In the genomic region with DNA sequence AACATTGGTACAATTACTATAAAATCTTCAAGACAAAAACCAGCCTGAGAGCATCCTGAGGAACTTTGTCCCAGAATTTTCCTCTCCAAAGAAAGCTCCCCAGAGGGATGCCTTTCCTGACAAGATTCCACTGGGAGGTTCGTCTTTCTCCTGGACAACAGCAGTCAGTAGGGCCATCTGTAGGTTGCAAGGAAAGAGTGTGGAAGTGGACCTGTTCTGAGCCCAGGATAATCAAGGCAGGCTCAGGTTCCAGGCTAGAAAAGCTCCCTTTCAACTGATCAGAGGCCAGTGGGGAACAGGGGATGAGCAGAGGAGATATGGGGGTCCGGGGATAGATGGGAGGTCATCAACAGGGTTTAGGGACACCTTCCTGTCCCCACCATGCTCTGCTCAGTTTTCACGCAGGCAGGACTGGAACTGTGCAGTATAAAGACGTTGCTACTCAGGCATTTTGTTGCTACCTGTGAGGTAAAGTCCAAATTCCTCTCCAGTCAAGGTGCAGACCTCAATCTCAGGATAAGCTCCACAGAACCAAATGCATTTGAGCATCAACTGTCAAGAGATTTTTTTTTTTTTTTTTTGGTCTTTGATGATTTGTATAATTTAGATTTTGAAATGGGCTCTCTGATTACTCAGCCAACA, we compare ENCODE assay signal across 29 cellular contexts.
"Had no signal": no experiment of that assay in that cellular context is flagged by ENCODE, and none has a peak within 500 bp of the region (broad histone marks: within the 10 kb centered on the region; RNA-seq: fewer than 3 reads in every experiment).

No MANE protein-coding gene starts in this region.

- H3K9me3 Mint-ChIP-seq: activated CD4-positive, alpha-beta memory T cell treated with anti-CD3 and anti-CD28 coated beads, Interleukin-2, amount 10 ng/mL, durations not matched to agents 7 days and 5 days; activated CD4-positive, alpha-beta T cell treated with anti-CD3 and anti-CD28 coated beads, Interleukin-2, amount 10 ng/mL, durations not matched to agents 24 days and 14 days; activated T-cell treated with anti-CD3 and anti-CD28 coated beads, Interleukin-2, amount 50 U/mL, for 4 hours; activated T-helper 17 cell treated with anti-CD3 and anti-CD28 coated beads, Interleukin-2, amount 50 U/mL, for 72 hours; neural progenitor cell; T-helper 1 cell treated with Interleukin-12 subunit alpha and Interleukin-12 subunit beta and Interleukin-4 antibody, amounts not matched to agents 30 μg/mL and 1 μg/mL, for 36 hours had no signal

- H3K27me3 ChIP-seq: brain microvascular endothelial cell, hepatocyte, neural progenitor cell, spleen, testis, transverse colon had no signal

- H3K79me2 ChIP-seq: hepatocyte, parathyroid adenoma had no signal

- DNase-seq: activated CD4-positive, alpha-beta memory T cell treated with anti-CD3 and anti-CD28 coated beads, Interleukin-2, amount 10 ng/mL, durations not matched to agents 7 days and 5 days; activated CD4-positive, alpha-beta T cell treated with anti-CD3 and anti-CD28 coated beads, Interleukin-2, amount 10 ng/mL, durations not matched to agents 24 days and 14 days; activated CD4-positive, CD25-positive, alpha-beta regulatory T cell treated with anti-CD3 and anti-CD28 coated beads, Interleukin-2, amount 50 U/mL, for 72 hours; activated CD8-positive, alpha-beta memory T cell treated with anti-CD3 and anti-CD28 coated beads, Interleukin-2, amount 50 U/mL, for 48 hours; activated gamma-delta T cell treated with Interleukin-2 at 50 U/mL for 16 hours; activated naive CD4-positive, alpha-beta T cell treated with anti-CD3 and anti-CD28 coated beads, Interleukin-2, amount 50 U/mL, for 16 hours; activated T-cell treated with anti-CD3 and anti-CD28 coated beads, Interleukin-2, amount 50 U/mL, for 4 hours; amniotic stem cell; brain microvascular endothelial cell; islet precursor cell; left ventricle myocardium superior; mammary epithelial cell; midbrain; naive thymus-derived CD8-positive, alpha-beta T cell; occipital lobe; psoas muscle; spleen; stimulated activated CD4-positive, alpha-beta T cell treated with anti-CD3 and anti-CD28 coated beads, Interleukin-2, amount 100 ng/mL, for 48 hours; stimulated activated naive CD8-positive, alpha-beta T cell treated with anti-CD3 and anti-CD28 coated beads, Interleukin-15, Interleukin-2, amounts not matched to agents 100 U/mL and 50 U/mL, for 24 hours; T-helper 9 cell; testis; transverse colon; WERI-Rb-1 had no signal

- H3K27me3 Mint-ChIP-seq: activated CD4-positive, alpha-beta memory T cell treated with anti-CD3 and anti-CD28 coated beads, Interleukin-2, amount 10 ng/mL, durations not matched to agents 7 days and 5 days; activated CD4-positive, alpha-beta T cell treated with anti-CD3 and anti-CD28 coated beads, Interleukin-2, amount 10 ng/mL, durations not matched to agents 24 days and 14 days; activated T-helper 17 cell treated with anti-CD3 and anti-CD28 coated beads, Interleukin-2, amount 50 U/mL, for 72 hours; naive thymus-derived CD8-positive, alpha-beta T cell had no signal

- H3K36me3 ChIP-seq: brain microvascular endothelial cell, neural progenitor cell, transverse colon, WERI-Rb-1 had no signal

- H3K36me3 Mint-ChIP-seq: neural progenitor cell had no signal

- H2AFZ ChIP-seq: hepatocyte, neural progenitor cell, parathyroid adenoma had no signal

- H3K27ac ChIP-seq: brain microvascular endothelial cell, hepatocyte, neural progenitor cell, parathyroid adenoma, psoas muscle, spleen, testis, transverse colon, WERI-Rb-1 had no signal

- H3K4me1 ChIP-seq: neural progenitor cell, parathyroid adenoma, psoas muscle, spleen, testis had no signal

- H3K4me1 Mint-ChIP-seq: activated T-helper 17 cell treated with anti-CD3 and anti-CD28 coated beads, Interleukin-2, amount 50 U/mL, for 72 hours had no signal

- H3K9me3 ChIP-seq: psoas muscle, spleen, testis, transverse colon had no signal

- H3K27ac Mint-ChIP-seq: activated CD4-positive, alpha-beta memory T cell treated with anti-CD3 and anti-CD28 coated beads, Interleukin-2, amount 10 ng/mL, durations not matched to agents 7 days and 5 days; activated CD4-positive, alpha-beta T cell treated with anti-CD3 and anti-CD28 coated beads, Interleukin-2, amount 10 ng/mL, durations not matched to agents 24 days and 14 days; activated T-helper 17 cell treated with anti-CD3 and anti-CD28 coated beads, Interleukin-2, amount 50 U/mL, for 72 hours; neural progenitor cell; T-helper 1 cell treated with Interleukin-12 subunit alpha and Interleukin-12 subunit beta and Interleukin-4 antibody, amounts not matched to agents 30 μg/mL and 1 μg/mL, for 36 hours had no signal

- ATAC-seq: activated T-cell treated with anti-CD3 and anti-CD28 coated beads, Interleukin-2, amount 50 U/mL, for 4 hours; activated T-helper 17 cell treated with anti-CD3 and anti-CD28 coated beads, Interleukin-2, amount 50 U/mL, for 72 hours; left ventricle myocardium superior; naive thymus-derived CD8-positive, alpha-beta T cell; psoas muscle; stimulated activated naive CD8-positive, alpha-beta T cell treated with anti-CD3 and anti-CD28 coated beads, Interleukin-15, Interleukin-2, amounts not matched to agents 100 U/mL and 50 U/mL, for 24 hours had no signal

- H3K4me3 Mint-ChIP-seq: activated CD4-positive, alpha-beta memory T cell treated with anti-CD3 and anti-CD28 coated beads, Interleukin-2, amount 10 ng/mL, durations not matched to agents 7 days and 5 days; activated CD4-positive, alpha-beta T cell treated with anti-CD3 and anti-CD28 coated beads, Interleukin-2, amount 10 ng/mL, durations not matched to agents 24 days and 14 days; activated T-cell treated with anti-CD3 and anti-CD28 coated beads, Interleukin-2, amount 50 U/mL, for 4 hours; activated T-helper 17 cell treated with anti-CD3 and anti-CD28 coated beads, Interleukin-2, amount 50 U/mL, for 72 hours; naive thymus-derived CD8-positive, alpha-beta T cell; neural progenitor cell; T-helper 1 cell treated with Interleukin-12 subunit alpha and Interleukin-12 subunit beta and Interleukin-4 antibody, amounts not matched to agents 30 μg/mL and 1 μg/mL, for 36 hours had no signal

- FAIRE-seq: astrocyte had no signal

- H3K9ac ChIP-seq: neural progenitor cell, parathyroid adenoma had no signal

- H3K4me2 ChIP-seq: hepatocyte, neural progenitor cell had no signal

- H3K4me3 ChIP-seq: hepatocyte, neural progenitor cell, psoas muscle, spleen, testis, transverse colon had no signal
